ENCODE assay signal across 19 cellular contexts in the genomic region with DNA sequence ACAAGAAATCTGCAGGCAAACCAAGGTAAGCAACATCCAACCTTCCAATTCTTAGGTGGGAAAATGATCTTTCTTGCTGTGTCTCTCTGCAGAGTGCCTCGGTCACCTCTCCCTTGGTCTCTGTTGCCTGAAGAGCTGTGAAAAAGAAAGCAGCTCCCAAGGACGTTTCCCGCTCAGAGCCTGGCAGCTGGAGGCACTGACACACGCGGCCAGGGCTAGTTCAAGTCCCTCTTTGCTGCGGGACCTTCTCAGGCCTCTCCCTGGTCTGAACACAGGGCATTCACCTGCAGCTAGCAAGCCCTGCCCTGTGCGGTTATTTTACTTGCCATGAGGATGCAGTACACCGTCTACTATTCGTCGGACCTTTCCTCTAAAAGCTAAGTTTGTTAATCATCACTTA. TPM values are rescaled to one million over a fixed set of nuclear protein-coding genes. Genes with fewer than 3 reads are reported as not detected.
DNase-seq lines count a peak whose midpoint lies in the region; ATAC-seq, FAIRE-seq and TF ChIP-seq lines count a peak whose summit lies in the region.
"Had no signal": no experiment of that assay in that cellular context is flagged by ENCODE, and none has a peak within 500 bp of the region (broad histone marks: within the 10 kb centered on the region; RNA-seq: fewer than 3 reads in every experiment).

No MANE protein-coding gene starts in this region.

- no peak overlapping the region for H3K4me3 Mint-ChIP-seq in endothelial cell (ENCODE audit: unreplicated experiment)
- H3K4me3 Mint-ChIP-seq: CD14-positive monocyte had no signal

- no peak for FAIRE-seq in GM12892 (lab: Jason Lieb, UNC)
- FAIRE-seq: RCC 7860 had no signal

- H3K4me1 Mint-ChIP-seq in endothelial cell (ENCODE audit: unreplicated experiment), result peaks cover 25% of the 10 kb centered on the region

- TF ChIP-seq CTCF in MM.1S (IDR thresholded peaks at IDR 0.05; ENCODE audit: low read length) (no peak), endothelial cell (IDR thresholded peaks at IDR 0.05; ENCODE audit: unreplicated experiment) (no peak), gastrocnemius medialis (IDR thresholded peaks at IDR 0.05 in 4 of 5, conservative IDR thresholded peaks at IDR 0.05 in 1 of 5) (no peak), spleen (IDR thresholded peaks at IDR 0.05 in 8 of 11, conservative IDR thresholded peaks at IDR 0.05 in 3 of 11) (no peak)

- H3K9me3 ChIP-seq in MM.1S (replicated peaks; ENCODE audit: insufficient read depth, low read length), result no peaks in the 10 kb centered on the region
- no peaks in the 10 kb centered on the region for H3K9me3 ChIP-seq in gastrocnemius medialis
- H3K9me3 ChIP-seq in spleen, result no peaks in the 10 kb centered on the region
- H3K9me3 ChIP-seq: Caco-2, SK-N-SH had no signal

- H3K9ac ChIP-seq in MM.1S (ENCODE audit: low read length), result peak overlapping the region; percentile 9; the same call in 1 of the 2 replicates
- H3K9ac ChIP-seq: GM23248, SK-N-SH had no signal

- no peaks in the 10 kb centered on the region for H3K9me3 Mint-ChIP-seq in endothelial cell (ENCODE audit: unreplicated experiment)
- H3K9me3 Mint-ChIP-seq: CD14-positive monocyte had no signal

- H3K4me2 ChIP-seq in MM.1S (ENCODE audit: low read depth, low read length), result peak overlapping the region; percentile 18; the same call in 1 of the 2 replicates
- H3K4me2 ChIP-seq: SK-N-SH had no signal

- DNase-seq in GM12892 (ENCODE audit: insufficient read length) (no peak), MM.1S (no peak), endothelial cell (ENCODE audit: low spot score) (no peak), gastrocnemius medialis (no peak), COLO829 (ENCODE audit: low spot score) (no peak), spleen (no peak)
- DNase-seq: Caco-2, GM23248, KG1, NCI-H1105, NCI-H1694 treated with DMSO at 0.1 percent for 48 hours, NCI-H2107, NCI-H2227 treated with DMSO at 0.1 percent for 48 hours, NCI-H524 treated with DMSO at 0.1 percent for 48 hours, SHP77, SK-N-SH had no signal

- H3K4me3 ChIP-seq in MM.1S (ENCODE audit: low read length), result no peak overlapping the region
- no peak overlapping the region for H3K4me3 ChIP-seq in gastrocnemius medialis
- no peak overlapping the region for H3K4me3 ChIP-seq in spleen
- H3K4me3 ChIP-seq: GM23248 had no signal

- intact Hi-C loops in gastrocnemius medialis (cut with DNase I; ENCODE audit: low total_unique reads) (no loop called here), spleen (cut with DNase I; ENCODE audit: low total_unique reads) (no loop called here)

- ATAC-seq in gastrocnemius medialis (no peak), GM18520 (IDR thresholded peaks at IDR 0.05; ENCODE audit: unreplicated experiment) (no peak)

- peak overlapping the region; percentile 18 for H3K27ac Mint-ChIP-seq in endothelial cell (ENCODE audit: unreplicated experiment)

- no peaks in the 10 kb centered on the region for H3K9me2 ChIP-seq in MM.1S (replicated peaks; ENCODE audit: insufficient read depth, low read length)
- H3K9me2 ChIP-seq: SK-N-SH had no signal

- peaks cover 86% of the 10 kb centered on the region for H3K79me2 ChIP-seq in MM.1S (ENCODE audit: low read length)

- no peaks in the 10 kb centered on the region; the same call in 1 of the 2 replicates for H3K36me3 ChIP-seq in MM.1S (replicated peaks; ENCODE audit: insufficient read depth, low read length)
- no peaks in the 10 kb centered on the region for H3K36me3 ChIP-seq in gastrocnemius medialis
- peaks cover 0 to 44% (median 7%) of the 10 kb centered on the region in 6 donors for H3K36me3 ChIP-seq in spleen

- peaks cover 17% of the 10 kb centered on the region for H3F3A ChIP-seq in MM.1S (ENCODE audit: insufficient read depth, low read length)

- H3K27ac ChIP-seq in MM.1S (ENCODE audit: low read length) (peak overlapping the region; percentile 34; the same call in 1 of the 2 replicates), gastrocnemius medialis (peak overlapping the region; percentile 6 to 98 (median 86)), spleen (no peak overlapping the region)
- H3K27ac ChIP-seq: GM23248 had no signal

- in situ Hi-C loops in gastrocnemius medialis (cut with MboI; ENCODE audit: low sequenced_read_pairs in 4 of 4), result no loop called here

- H3K36me3 Mint-ChIP-seq in endothelial cell (ENCODE audit: low read depth, unreplicated experiment), result peaks cover 20% of the 10 kb centered on the region

- H2AFZ ChIP-seq in MM.1S (ENCODE audit: low read length), result no peak overlapping the region
- H2AFZ ChIP-seq: GM23248 had no signal

- peaks cover 8% of the 10 kb centered on the region for H3K27me3 Mint-ChIP-seq in endothelial cell (ENCODE audit: unreplicated experiment)

- 78 to 91% (median 84%) methylated on average over 6 to 10 of the region's 10 CpGs for WGBS in spleen, 5 donors

- H4K20me1 ChIP-seq in MM.1S (ENCODE audit: insufficient read depth, low read length), result peaks cover 62% of the 10 kb centered on the region

- peaks cover 30% of the 10 kb centered on the region for H3K4me1 ChIP-seq in MM.1S (ENCODE audit: low read length)
- H3K4me1 ChIP-seq in gastrocnemius medialis, result peaks cover 51 to 83% of the 10 kb centered on the region in 2 donors
- peaks cover 19 to 92% (median 67%) of the 10 kb centered on the region in 6 donors for H3K4me1 ChIP-seq in spleen

- 0 out of 2 replicates have a peak, but pooled peaks have one; percentile 28 for TF ChIP-seq POLR2A in GM12892 (IDR thresholded peaks at IDR 0.05; ENCODE audit: low read depth, low read length)
- TF ChIP-seq POLR2A in gastrocnemius medialis (IDR thresholded peaks at IDR 0.05), result no peak
- no peak for TF ChIP-seq POLR2A in spleen (IDR thresholded peaks at IDR 0.05)

- no peaks in the 10 kb centered on the region for H3K27me3 ChIP-seq in MM.1S (replicated peaks; ENCODE audit: insufficient read depth, low read length)
- no peaks in the 10 kb centered on the region for H3K27me3 ChIP-seq in gastrocnemius medialis
- no peaks in the 10 kb centered on the region for H3K27me3 ChIP-seq in spleen (replicated peaks in 1 of 7)

RNA-seq across cellular contexts. Expression of a gene that starts 3.8 kb away (rescaled TPM):
- 4.6 TPM for polyA plus RNA-seq in GM12892 (2012; ENCODE audit: missing spikeins)
- total RNA-seq in endothelial cell (ENCODE audit: unreplicated experiment), result 13.3 TPM
- total RNA-seq in gastrocnemius medialis, result 10 to 100 TPM in 2 of 4 donors, 1 to 10 TPM in 2; 5.7 to 15.7 (median 9.4) TPM
- 10 to 100 TPM; 10.4 to 20.4 (median 17.1) TPM for total RNA-seq in spleen
- 1 to 10 TPM; 6.5 to 9.8 (median 8.8) TPM for polyA plus RNA-seq in spleen

RNA-seq across cellular contexts. Expression of a gene that starts 35.7 kb away (rescaled TPM):
- polyA plus RNA-seq in GM12892 (2012; ENCODE audit: missing spikeins), result 50.7 TPM
- total RNA-seq in endothelial cell (ENCODE audit: unreplicated experiment) (53.2 TPM), gastrocnemius medialis (10 to 100 TPM; 36.4 to 60.5 (median 49.8) TPM), spleen (10 to 100 TPM; 58.0 to 95.4 (median 82.0) TPM)
- polyA plus RNA-seq in spleen, result 10 to 100 TPM; 57.3 to 74.8 (median 73.6) TPM

RNA-seq across cellular contexts. Expression of a gene that starts 36.7 kb away (rescaled TPM):
- polyA plus RNA-seq in GM12892 (2012; ENCODE audit: missing spikeins), result 14.6 TPM
- total RNA-seq in endothelial cell (ENCODE audit: unreplicated experiment), result 0.36 TPM
- total RNA-seq in gastrocnemius medialis, result 100 to 1,000 TPM; 101 to 256 (median 182) TPM
- total RNA-seq in spleen, result 1 to 10 TPM; 1.5 to 3.9 (median 2.1) TPM
- 1 to 10 TPM; 2.8 to 5.4 (median 3.5) TPM for polyA plus RNA-seq in spleen

RNA-seq across cellular contexts. Expression of a gene that starts 52.0 kb away (rescaled TPM):
- 26.7 TPM for polyA plus RNA-seq in GM12892 (2012; ENCODE audit: missing spikeins)
- total RNA-seq in endothelial cell (ENCODE audit: unreplicated experiment), result 29.7 TPM
- 10 to 100 TPM; 24.1 to 60.3 (median 40.1) TPM for total RNA-seq in gastrocnemius medialis
- total RNA-seq in spleen, result 10 to 100 TPM; 26.8 to 36.6 (median 33.0) TPM
- 10 to 100 TPM; 13.2 to 21.8 (median 16.4) TPM for polyA plus RNA-seq in spleen

Comparison
In these comparisons a context has a peak if more than half of its experiments do, and no peak if none do; other contexts are left out.
1. H3K27ac ChIP-seq: peak in MM.1S (single experiment) and gastrocnemius medialis (4 of 4); none in spleen (0 of 8).
2. RNA of a gene that starts 36.7 kb away (total RNA-seq): 101 to 256 TPM in gastrocnemius medialis; 1.5 to 3.9 TPM in spleen and 0.36 TPM in endothelial cell (single experiment); every median in the first group is over 10 times any median in the second.